In the genomic region with DNA sequence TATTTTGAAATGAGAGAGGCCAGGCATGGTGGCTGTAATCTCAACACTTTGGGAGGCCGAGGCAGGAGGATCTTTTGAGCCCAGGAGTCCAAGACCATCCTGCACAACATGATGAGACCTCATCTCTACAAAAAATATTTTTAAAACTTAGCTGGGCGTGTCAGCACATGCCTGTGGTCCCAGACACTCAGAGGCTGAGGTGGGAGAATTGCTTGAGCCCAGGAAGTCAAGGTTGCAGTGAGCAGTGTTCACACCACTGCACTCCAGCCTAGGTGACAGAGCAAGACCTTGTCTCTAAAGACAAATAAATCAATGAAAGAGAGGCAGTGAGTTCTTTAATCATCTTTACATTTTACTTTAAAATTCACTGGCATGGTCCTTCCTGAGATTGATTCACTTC, we compare ENCODE assay signal across 27 cellular contexts.
"Had no signal": no experiment of that assay in that cellular context is flagged by ENCODE, and none has a peak within 500 bp of the region (broad histone marks: within the 10 kb centered on the region; RNA-seq: fewer than 3 reads in every experiment).

No MANE protein-coding gene starts in this region.

- H3K4me3 ChIP-seq: hepatocyte, left ventricle myocardium inferior, ovary, psoas muscle, thyroid gland had no signal

- H3K36me3 Mint-ChIP-seq: activated naive CD4-positive, alpha-beta T cell treated with anti-CD3 and anti-CD28 coated beads, Interleukin-2, amount 50 U/mL, for 24 hours had no signal

- H2AFZ ChIP-seq: hepatocyte had no signal

- H3K27me3 Mint-ChIP-seq: activated naive CD4-positive, alpha-beta T cell treated with anti-CD3 and anti-CD28 coated beads, Interleukin-2, amount 50 U/mL, for 24 hours; stimulated activated naive CD8-positive, alpha-beta T cell treated with anti-CD3 and anti-CD28 coated beads, Interleukin-15, Interleukin-2, amounts not matched to agents 100 ng/mL and 50 ng/mL, for 24 hours had no signal

- H3K27ac ChIP-seq: foreskin keratinocyte, hepatocyte, left ventricle myocardium inferior, neutrophil, ovary, psoas muscle, VCaP had no signal

- H3K27ac Mint-ChIP-seq: activated naive CD4-positive, alpha-beta T cell treated with anti-CD3 and anti-CD28 coated beads, Interleukin-2, amount 50 U/mL, for 24 hours; stimulated activated naive CD8-positive, alpha-beta T cell treated with anti-CD3 and anti-CD28 coated beads, Interleukin-15, Interleukin-2, amounts not matched to agents 100 ng/mL and 50 ng/mL, for 24 hours had no signal

- H3K4me3 Mint-ChIP-seq: activated naive CD4-positive, alpha-beta T cell treated with anti-CD3 and anti-CD28 coated beads, Interleukin-2, amount 50 U/mL, for 24 hours; nephron; stimulated activated naive CD8-positive, alpha-beta T cell treated with anti-CD3 and anti-CD28 coated beads, Interleukin-15, Interleukin-2, amounts not matched to agents 100 ng/mL and 50 ng/mL, for 24 hours had no signal

- H3K9me3 Mint-ChIP-seq: activated naive CD4-positive, alpha-beta T cell treated with anti-CD3 and anti-CD28 coated beads, Interleukin-2, amount 50 U/mL, for 24 hours had no signal

- FAIRE-seq: astrocyte had no signal

- H3K9me3 ChIP-seq: left ventricle myocardium inferior, neutrophil, ovary, psoas muscle, thyroid gland had no signal

- H3K36me3 ChIP-seq: left ventricle myocardium inferior, neutrophil, ovary, thyroid gland had no signal

- H3K4me1 ChIP-seq: psoas muscle had no signal

- ATAC-seq: activated CD4-positive, CD25-positive, alpha-beta regulatory T cell treated with anti-CD3 and anti-CD28 coated beads, Interleukin-2, amount 50 U/mL, for 24 hours; activated T-cell treated with anti-CD3 and anti-CD28 coated beads, Interleukin-2, amount 50 U/mL, for 72 hours; foreskin keratinocyte; psoas muscle; right cardiac atrium; SK-N-SH treated with all-trans-retinoic acid at 6 μM for 48 hours had no signal

- H3K79me2 ChIP-seq: hepatocyte had no signal

- H3K4me2 ChIP-seq: hepatocyte had no signal

- DNase-seq: activated CD8-positive, alpha-beta memory T cell treated with anti-CD3 and anti-CD28 coated beads, Interleukin-2, amount 50 U/mL, for 4 hours; activated effector memory CD4-positive, alpha-beta T cell treated with anti-CD3 and anti-CD28 coated beads, Interleukin-2, amount 50 U/mL, for 16 hours; activated T-cell treated with anti-CD3 and anti-CD28 coated beads, Interleukin-2, amount 50 U/mL, for 72 hours; central memory CD4-positive, alpha-beta T cell; dermis blood vessel endothelial cell; effector memory CD4-positive, alpha-beta T cell; foreskin keratinocyte; glutamatergic neuron; kidney glomerular epithelial cell; left ventricle myocardium inferior; midbrain; ovary; psoas muscle; right cardiac atrium; stimulated activated CD4-positive, alpha-beta T cell treated with anti-CD3 and anti-CD28 coated beads, Interleukin-12 subunit alpha, Interleukin-12 subunit beta, amount 100 ng/mL, for 4 hours; stimulated activated CD4-positive, alpha-beta T cell treated with anti-CD3 and anti-CD28 coated beads, Interleukin-4, amount 100 ng/mL, for 4 hours; substantia nigra; thyroid gland had no signal

- H3K27me3 ChIP-seq: foreskin keratinocyte, hepatocyte, neutrophil, ovary, thyroid gland had no signal
